In genomic region chr11:46381046-46381835, GRCh38 we compare ENCODE assay signal across 8 cellular contexts. TPM values are rescaled to one million over a fixed set of nuclear protein-coding genes. Genes with fewer than 3 reads are reported as not detected.
DNase-seq lines count a peak whose midpoint lies in the region; ATAC-seq, FAIRE-seq and TF ChIP-seq lines count a peak whose summit lies in the region.

MDK (plus strand) TSS chr11:46381669; CDS start chr11:46382058, 389 bp downstream.

- peaks cover 5% of the 10 kb centered on the region for H3K27me3 Mint-ChIP-seq in WTC11 (ENCODE audit: low read depth)

- H3K36me3 ChIP-seq in gastroesophageal sphincter: peaks cover 0 to 21% of the 10 kb centered on the region in 2 donors
- peaks cover 8% of the 10 kb centered on the region for H3K36me3 ChIP-seq in osteoblast (ENCODE audit: insufficient read depth, low read length)

- peaks cover 5% of the 10 kb centered on the region for H4K20me1 ChIP-seq in osteoblast (ENCODE audit: insufficient read depth, low read length)

- POLR2A ChIA-PET in WTC11 (lab: Charles Lee): interaction anchor here (1.0 kb wide), 1 partner anchor 137 kb away, joined by 3 read pairs; no protein-coding TSS in a partner anchor

- TF ChIP-seq EP300 in gastroesophageal sphincter (IDR thresholded peaks at IDR 0.05): no peak

- H3K4me2 ChIP-seq in osteoblast (ENCODE audit: insufficient read depth, low read length): peak within 1 kb of the TSS; percentile 85

- H3K79me2 ChIP-seq in osteoblast (ENCODE audit: insufficient read depth, low read length): no peaks in the 10 kb centered on the region

- H3K36me3 Mint-ChIP-seq in WTC11: peaks cover 16% of the 10 kb centered on the region

- TF ChIP-seq CTCF in C4-2B (conservative IDR thresholded peaks at IDR 0.05) (no peak), HFF-Myc (IDR thresholded peaks at IDR 0.05; ENCODE audit: low read depth, low read length, missing control alignments) (no peak), WTC11 (IDR thresholded peaks at IDR 0.05) (no peak), gastroesophageal sphincter (IDR thresholded peaks at IDR 0.05) (no peak), osteoblast (IDR thresholded peaks at IDR 0.05; ENCODE audit: extremely low read depth, low read depth, low read length) (no peak)

- H3K9me3 ChIP-seq in gastroesophageal sphincter: no peaks in the 10 kb centered on the region
- H3K9me3 ChIP-seq in osteoblast (ENCODE audit: low read depth, low read length): no peaks in the 10 kb centered on the region

- ATAC-seq in WTC11: peak; percentile 4
- peak; percentile 17 for ATAC-seq in gastroesophageal sphincter

- H3K4me1 ChIP-seq in gastroesophageal sphincter (peaks cover 0 to 39% (median 10%) of the 10 kb centered on the region in 3 donors), osteoblast (ENCODE audit: insufficient read depth, low read length) (peaks cover 10% of the 10 kb centered on the region)

- H3K27ac ChIP-seq in C4-2B (peak within 1 kb of the TSS; percentile 41), gastroesophageal sphincter (peak within 1 kb of the TSS in 3 of 4 donors; percentile 63 to 81 (median 71)), osteoblast (ENCODE audit: low read depth, low read length) (no peak within 1 kb of the TSS)

- no peaks in the 10 kb centered on the region for H3K9me3 Mint-ChIP-seq in WTC11

- H3K4me3 Mint-ChIP-seq in WTC11: peak within 1 kb of the TSS; percentile 84

- peak within 1 kb of the TSS; percentile 47 for H3K4me3 ChIP-seq in HFF-Myc (replicated peaks; ENCODE audit: low read depth, low read length)
- H3K4me3 ChIP-seq in gastroesophageal sphincter: peak within 1 kb of the TSS; percentile 51 to 68
- H3K4me3 ChIP-seq in osteoblast (ENCODE audit: insufficient read depth, low read length): peak within 1 kb of the TSS; percentile 78

- 0% methylated on average over 1 of the region's 97 CpGs; no CpG with 5 or more reads in 1 of the 2 donors for WGBS in gastroesophageal sphincter (ENCODE audit: low coverage in 1 of 2), 2 donors

- peaks cover 58% of the 10 kb centered on the region for H3K27me3 ChIP-seq in gastroesophageal sphincter
- H3K27me3 ChIP-seq in osteoblast (ENCODE audit: insufficient read depth, low read length): no peaks in the 10 kb centered on the region

- H3K4me1 Mint-ChIP-seq in WTC11: peaks cover 21% of the 10 kb centered on the region

- FAIRE-seq in HTR-8/SVneo (lab: Jason Lieb, UNC): no peak

- CTCF ChIA-PET in WTC11 (lab: Charles Lee): interaction anchor here (1.9 to 5.2 kb wide), 3 partner anchors 8 to 29 kb away, joined by 12 to 51 read pairs (median 29); partner anchors contain the start of gene CHRM4

- no peak for TF ChIP-seq POLR2A in gastroesophageal sphincter (IDR thresholded peaks at IDR 0.05)

- DNase-seq in HFF-Myc (ENCODE audit: extremely low read depth, low read depth) (no peak), WTC11 (ENCODE audit: low spot score) (peak; percentile 77), osteoblast (ENCODE audit: insufficient read length, low spot score, missing footprints) (peak; percentile 96), HTR-8/SVneo (ENCODE audit: insufficient read length, low spot score) (no peak), Kasumi-1 (lab: John Stamatoyannopoulos, UW) (no peak), NK-92 (lab: John Stamatoyannopoulos, UW; ENCODE audit: unreplicated experiment) (no peak)

- H3K27ac Mint-ChIP-seq in WTC11: peak within 1 kb of the TSS; percentile 76; the same call in 1 of the 2 replicates

- peak within 1 kb of the TSS; percentile 62 for H2AFZ ChIP-seq in osteoblast (ENCODE audit: low read length)

TF ChIP-seq in WTC11, 78 proteins besides CTCF, POLR2A, EP300 and RAD21 (continues in another document):
- TF ChIP-seq SMAD4 (CRISPR knock-in tag; IDR thresholded peaks at IDR 0.05) (no peak), CREM (CRISPR knock-in tag; IDR thresholded peaks at IDR 0.05) (0 out of 2 replicates have a peak, but pooled peaks have one; percentile 38), USF2 (CRISPR knock-in tag; IDR thresholded peaks at IDR 0.05) (peak; percentile 51; the same call in 1 of the 2 replicates), PRRX2 (CRISPR knock-in tag; IDR thresholded peaks at IDR 0.05) (0 out of 2 replicates have a peak, but pooled peaks have one; percentile 18), FOXP1 (CRISPR knock-in tag; IDR thresholded peaks at IDR 0.05; ENCODE audit: borderline replicate concordance) (peak; percentile 61), ZNF423 (CRISPR knock-in tag; IDR thresholded peaks at IDR 0.05) (peak; percentile 80), CBFB (CRISPR knock-in tag; IDR thresholded peaks at IDR 0.05; ENCODE audit: low read depth) (0 out of 2 replicates have a peak, but pooled peaks have one; percentile 31), JAZF1 (CRISPR knock-in tag; IDR thresholded peaks at IDR 0.05) (no peak), FOXK1 (CRISPR knock-in tag; IDR thresholded peaks at IDR 0.05) (peak; percentile 7; the same call in 1 of the 2 replicates), E2F4 (CRISPR knock-in tag; IDR thresholded peaks at IDR 0.05; ENCODE audit: borderline replicate concordance, low read depth) (0 out of 2 replicates have a peak, but pooled peaks have one; percentile 4), NR3C1 (CRISPR knock-in tag; conservative IDR thresholded peaks at IDR 0.05; ENCODE audit: low read depth) (0 out of 2 replicates have a peak, but pooled peaks have one; percentile 68), ARID4B (CRISPR knock-in tag; IDR thresholded peaks at IDR 0.05; ENCODE audit: borderline replicate concordance) (0 out of 2 replicates have a peak, but pooled peaks have one; percentile 18)
- TF ChIP-seq, protein P1, sequence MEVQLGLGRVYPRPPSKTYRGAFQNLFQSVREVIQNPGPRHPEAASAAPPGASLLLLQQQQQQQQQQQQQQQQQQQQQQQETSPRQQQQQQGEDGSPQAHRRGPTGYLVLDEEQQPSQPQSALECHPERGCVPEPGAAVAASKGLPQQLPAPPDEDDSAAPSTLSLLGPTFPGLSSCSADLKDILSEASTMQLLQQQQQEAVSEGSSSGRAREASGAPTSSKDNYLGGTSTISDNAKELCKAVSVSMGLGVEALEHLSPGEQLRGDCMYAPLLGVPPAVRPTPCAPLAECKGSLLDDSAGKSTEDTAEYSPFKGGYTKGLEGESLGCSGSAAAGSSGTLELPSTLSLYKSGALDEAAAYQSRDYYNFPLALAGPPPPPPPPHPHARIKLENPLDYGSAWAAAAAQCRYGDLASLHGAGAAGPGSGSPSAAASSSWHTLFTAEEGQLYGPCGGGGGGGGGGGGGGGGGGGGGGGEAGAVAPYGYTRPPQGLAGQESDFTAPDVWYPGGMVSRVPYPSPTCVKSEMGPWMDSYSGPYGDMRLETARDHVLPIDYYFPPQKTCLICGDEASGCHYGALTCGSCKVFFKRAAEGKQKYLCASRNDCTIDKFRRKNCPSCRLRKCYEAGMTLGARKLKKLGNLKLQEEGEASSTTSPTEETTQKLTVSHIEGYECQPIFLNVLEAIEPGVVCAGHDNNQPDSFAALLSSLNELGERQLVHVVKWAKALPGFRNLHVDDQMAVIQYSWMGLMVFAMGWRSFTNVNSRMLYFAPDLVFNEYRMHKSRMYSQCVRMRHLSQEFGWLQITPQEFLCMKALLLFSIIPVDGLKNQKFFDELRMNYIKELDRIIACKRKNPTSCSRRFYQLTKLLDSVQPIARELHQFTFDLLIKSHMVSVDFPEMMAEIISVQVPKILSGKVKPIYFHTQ (CRISPR knock-in tag; IDR thresholded peaks at IDR 0.05): 0 out of 2 replicates have a peak, but pooled peaks have one; percentile 56

RNA-seq across cellular contexts. Expression of gene MDK, which starts in this region (rescaled TPM):
- total RNA-seq in WTC11 (2021): 560 to 611 TPM (median 602 TPM) in 3 replicates
- total RNA-seq in gastroesophageal sphincter: 10 to 100 TPM in 2 of 4 donors, 1 to 10 TPM in 2; 5.0 to 25.0 (median 14.1) TPM
- total RNA-seq in osteoblast: 27.5 and 27.7 TPM in 2 replicates

Comparison
In these comparisons a context has a peak if more than half of its experiments do, and no peak if none do; other contexts are left out.
1. RNA of gene MDK (total RNA-seq): 560 to 611 TPM in WTC11; 27.5 to 27.7 TPM in osteoblast and 5.0 to 25.0 TPM in gastroesophageal sphincter; every median in the first group is over 10 times any median in the second.
2. DNase-seq: peak in WTC11 (single experiment) and osteoblast (single experiment); none in HFF-Myc (single experiment), HTR-8/SVneo (single experiment), Kasumi-1 (0 of 2) and NK-92 (single experiment).
3. Peak in every context shown above with its lines, with median percentiles within 50 percentile points of each other: H3K4me3 ChIP-seq.